20 cellular contexts compared by ENCODE assay signal in genomic region chr2:34734662-34735061, GRCh38.
"Had no signal": no experiment of that assay in that cellular context is flagged by ENCODE, and none has a peak within 500 bp of the region (broad histone marks: within the 10 kb centered on the region; RNA-seq: fewer than 3 reads in every experiment).

No MANE protein-coding gene starts in this region.

- H3K27ac ChIP-seq: foreskin keratinocyte, hepatocyte, right atrium auricular region, thyroid gland had no signal

- H3K27me3 Mint-ChIP-seq: activated naive CD8-positive, alpha-beta T cell had no signal

- H3K4me1 ChIP-seq: body of pancreas, foreskin keratinocyte, right atrium auricular region, thyroid gland had no signal

- DNase-seq: activated CD4-positive, alpha-beta T cell treated with anti-CD3 and anti-CD28 coated beads, Interleukin-2, amount 50 U/mL, for 48 hours; activated T-cell treated with anti-CD3 and anti-CD28 coated beads for 4 hours; amniotic stem cell; body of pancreas; caudate nucleus; endodermal cell; left colon; midbrain; occipital lobe; stimulated activated CD4-positive, alpha-beta T cell treated with anti-CD3 and anti-CD28 coated beads, Interleukin-12 subunit alpha, Interleukin-12 subunit beta, amount 100 ng/mL, for 4 hours; stimulated activated CD4-positive, alpha-beta T cell treated with anti-CD3 and anti-CD28 coated beads, Interleukin-1b, Interleukin-23, amount 100 ng/mL, for 48 hours; stimulated activated naive CD4-positive, alpha-beta T cell treated with Interleukin-2 at 50 U/mL for 16 hours; thyroid gland had no signal

- H3K4me1 Mint-ChIP-seq: nephron had no signal

- H3K27me3 ChIP-seq: body of pancreas, foreskin keratinocyte, hepatocyte, right atrium auricular region, thyroid gland had no signal

- H3K9me3 Mint-ChIP-seq: endodermal cell, nephron had no signal

- H3K4me2 ChIP-seq: hepatocyte had no signal

- H3K36me3 ChIP-seq: right atrium auricular region, thyroid gland had no signal

- H3K27ac Mint-ChIP-seq: activated naive CD8-positive, alpha-beta T cell; endodermal cell; T-helper 1 cell treated with Interleukin-12 subunit alpha and Interleukin-12 subunit beta and Interleukin-4 antibody, amounts not matched to agents 30 μg/mL and 1 μg/mL, for 36 hours had no signal

- H3K9me3 ChIP-seq: body of pancreas, right atrium auricular region, thyroid gland had no signal

- H3K79me2 ChIP-seq: hepatocyte had no signal

- H2AFZ ChIP-seq: hepatocyte had no signal

- H3K4me3 Mint-ChIP-seq: activated naive CD8-positive, alpha-beta T cell; endodermal cell; nephron; T-helper 1 cell treated with Interleukin-12 subunit alpha and Interleukin-12 subunit beta and Interleukin-4 antibody, amounts not matched to agents 30 μg/mL and 1 μg/mL, for 36 hours had no signal

- ATAC-seq: body of pancreas, foreskin keratinocyte, left colon had no signal

- H3K36me3 Mint-ChIP-seq: activated naive CD8-positive, alpha-beta T cell had no signal

- H3K4me3 ChIP-seq: body of pancreas, hepatocyte, lung, right atrium auricular region, thyroid gland had no signal
